ENCODE assay signal across 8 cellular contexts in the genomic region with DNA sequence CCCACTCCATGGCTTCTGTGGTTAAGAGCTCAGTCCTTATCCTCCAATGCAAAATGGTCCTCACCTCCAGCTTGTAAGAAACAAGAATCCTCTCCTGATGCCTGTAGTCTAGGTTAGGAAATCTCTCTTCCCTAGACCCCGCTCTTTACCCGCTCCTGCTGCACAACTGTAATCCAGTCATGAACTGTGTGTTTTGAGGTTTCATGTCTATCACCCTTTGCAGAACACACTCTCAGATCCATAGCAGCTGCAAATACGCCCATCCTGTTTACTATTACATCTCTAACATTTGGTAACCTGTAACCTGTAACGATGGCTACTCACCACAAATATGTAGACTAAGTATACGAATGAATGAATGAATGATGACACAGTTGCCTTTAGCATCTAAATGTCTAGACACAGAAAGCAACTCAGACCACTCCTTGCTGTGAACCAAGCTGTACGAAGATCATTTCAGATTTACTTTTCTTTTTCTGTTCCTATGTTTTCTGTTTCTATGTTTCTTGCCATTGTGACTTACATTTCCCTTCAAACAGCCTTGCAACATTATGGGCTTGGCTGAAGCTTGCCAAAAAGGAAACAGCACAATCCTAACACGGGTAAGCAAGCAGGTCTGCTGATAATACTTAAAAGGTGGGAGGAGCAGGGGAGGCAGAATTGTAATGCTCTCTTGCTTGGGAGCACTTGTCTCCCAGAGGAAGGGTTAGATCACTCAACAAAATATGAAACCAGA. TPM values are rescaled to one million over a fixed set of nuclear protein-coding genes. Genes with fewer than 3 reads are reported as not detected.
A peak's percentile ranks its signal among the peaks of the same experiment; 100 is the strongest.
DNase-seq lines count a peak whose midpoint lies in the region; ATAC-seq and TF ChIP-seq lines count a peak whose summit lies in the region.

No MANE protein-coding gene starts in this region.

- H3K9me3 ChIP-seq in upper lobe of left lung, result no peaks in the 10 kb centered on the region

- ATAC-seq in GM21390 (IDR thresholded peaks at IDR 0.05; ENCODE audit: unreplicated experiment) (peak; percentile 65), HG03558 (IDR thresholded peaks at IDR 0.05; ENCODE audit: extremely low read depth, unreplicated experiment) (peak; percentile 55), upper lobe of left lung (ENCODE audit: low FRiP score in 2 of 2) (peak; percentile 29 to 58)

- no peak for TF ChIP-seq EP300 in upper lobe of left lung (IDR thresholded peaks at IDR 0.05)

- TF ChIP-seq CTCF in choroid plexus epithelial cell (conservative IDR thresholded peaks at IDR 0.05; ENCODE audit: low read depth, low read length) (no peak), upper lobe of left lung (IDR thresholded peaks at IDR 0.05) (no peak)

- no peak for TF ChIP-seq POLR2A in upper lobe of left lung (IDR thresholded peaks at IDR 0.05)

- H3K4me1 ChIP-seq in upper lobe of left lung, result peaks cover 28 to 32% (median 31%) of the 10 kb centered on the region in 4 donors

- no peaks in the 10 kb centered on the region for H3K36me3 ChIP-seq in upper lobe of left lung

- no peaks in the 10 kb centered on the region for H3K27me3 ChIP-seq in upper lobe of left lung

- H3K4me3 ChIP-seq in GM08714 (ENCODE audit: low read length), result peak overlapping the region; percentile 39; the same call in 1 of the 2 replicates
- H3K4me3 ChIP-seq in choroid plexus epithelial cell (ENCODE audit: low read depth, low read length), result no peak overlapping the region
- H3K4me3 ChIP-seq in upper lobe of left lung, result no peak overlapping the region

- peak overlapping the region; percentile 45 to 70 (median 51) for H3K27ac ChIP-seq in upper lobe of left lung

- 40 to 54% methylated on average over 7 of the region's 7 CpGs for WGBS in upper lobe of left lung, 2 donors

- peak; percentile 41 for DNase-seq in choroid plexus epithelial cell (ENCODE audit: low read depth)
- peak in 1 of 2 donors; percentile 58 for DNase-seq in upper lobe of left lung
- DNase-seq in HPDE6-E6E7 (ENCODE audit: extremely low spot score), result no peak
- DNase-seq in effector CD8-positive, alpha-beta T cell (lab: John Stamatoyannopoulos, UW), result no peak
- no peak for DNase-seq in NCI-H1694 (lab: John Stamatoyannopoulos, UW)

RNA-seq across cellular contexts. Expression of gene EPHA4, which starts 53.7 kb away (rescaled TPM):
- total RNA-seq in upper lobe of left lung, result 10 to 100 TPM in 5 of 6 donors, 1 to 10 TPM in 1; 9.5 to 33.5 (median 22.3) TPM
